ENCODE assay signal across 12 cellular contexts in the genomic region with DNA sequence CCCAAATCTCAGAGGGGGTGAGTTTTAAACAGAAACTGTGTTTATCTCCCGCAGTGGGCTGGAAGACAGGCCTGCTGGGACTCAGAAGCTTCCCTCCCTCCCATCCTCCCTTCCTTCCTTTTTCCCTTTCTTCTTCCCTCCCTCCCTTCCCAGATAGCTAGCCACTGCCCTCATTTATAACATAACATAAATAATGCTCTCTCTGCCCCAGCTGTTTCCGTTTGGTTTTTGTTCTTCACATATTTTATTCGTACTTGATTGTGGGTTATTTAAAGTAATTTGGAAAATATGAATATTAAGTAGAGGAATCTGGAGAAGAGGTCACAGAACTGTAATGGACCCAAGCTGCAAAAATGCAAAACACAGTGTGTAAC.
DNase-seq lines count a peak whose midpoint lies in the region; ATAC-seq, FAIRE-seq and TF ChIP-seq lines count a peak whose summit lies in the region.
"Had no signal": no experiment of that assay in that cellular context is flagged by ENCODE, and none has a peak within 500 bp of the region (broad histone marks: within the 10 kb centered on the region; RNA-seq: fewer than 3 reads in every experiment).

No MANE protein-coding gene starts in this region.

- H3K4me1 ChIP-seq in HEK293 (ENCODE audit: control insufficient read depth, insufficient read depth, low read length) (no peaks in the 10 kb centered on the region; the same call in 1 of the 2 replicates), K562 (replicated peaks in 1 of 2; ENCODE audit: control insufficient read depth in 2 of 2, insufficient read depth in 2 of 2, low read length in 2 of 2) (peaks cover 25 to 55% of the 10 kb centered on the region in 2 experiments), left lung (peaks cover 23 to 26% of the 10 kb centered on the region in 2 donors), stomach (peaks cover 24 to 62% (median 36%) of the 10 kb centered on the region in 4 donors)

- H3K4me1 Mint-ChIP-seq in activated T-cell treated with anti-CD3 and anti-CD28 coated beads, Interleukin-2, amount 50 U/mL, for 4 hours (ENCODE audit: low read depth) = peaks cover 7% of the 10 kb centered on the region

- no peak for ATAC-seq in K562
- no peak for ATAC-seq in left lung
- ATAC-seq in HG03442 (IDR thresholded peaks at IDR 0.05; ENCODE audit: unreplicated experiment) = no peak
- ATAC-seq in activated T-cell treated with anti-CD3 and anti-CD28 coated beads, Interleukin-2, amount 50 U/mL, for 4 hours = no peak
- ATAC-seq in GM19351 (IDR thresholded peaks at IDR 0.05; ENCODE audit: unreplicated experiment) = no peak

- no peak overlapping the region for H3K9ac ChIP-seq in K562 (ENCODE audit: insufficient read depth in 1 of 2, low read depth in 2 of 2, low read length in 2 of 2)

- H2AFZ ChIP-seq in K562 (ENCODE audit: low read depth, low read length) = peak overlapping the region; percentile 64; the same call in 1 of the 2 replicates

- POLR2A ChIA-PET in HEK293 (lab: Yijun Ruan, JAX) = interaction anchor here (0.6 to 1.0 kb wide), 3 partner anchors 13 to 82 kb away, joined by 3 read pairs; no protein-coding TSS in a partner anchor
- POLR2A ChIA-PET in K562 (lab: Yijun Ruan, JAX) = interaction anchor here (0.5 to 1.9 kb wide), 7 partner anchors 7 to 449 kb away, joined by 3 to 7 read pairs (median 5); no protein-coding TSS in a partner anchor

- H3K9me1 ChIP-seq in K562 (ENCODE audit: control insufficient read depth, insufficient read depth, low read length) = no peaks in the 10 kb centered on the region

- H3K36me3 Mint-ChIP-seq in activated T-cell treated with anti-CD3 and anti-CD28 coated beads, Interleukin-2, amount 50 U/mL, for 4 hours (ENCODE audit: insufficient read depth) = no peaks in the 10 kb centered on the region
- H3K36me3 Mint-ChIP-seq: activated naive CD4-positive, alpha-beta T cell treated with anti-CD3 and anti-CD28 coated beads, Interleukin-2, amount 50 U/mL, for 24 hours had no signal

- H3K4me2 ChIP-seq in K562 (ENCODE audit: insufficient read depth, low read length) = peak overlapping the region; percentile 49

- in situ Hi-C loops in K562 (cut with MboI) = no loop called here

- BruUV-seq in K562 (replicated peaks; lab: Mats Ljungman, UMichigan) = no TSS peak

- H3K4me3 Mint-ChIP-seq in activated T-cell treated with anti-CD3 and anti-CD28 coated beads, Interleukin-2, amount 50 U/mL, for 4 hours = no peak overlapping the region
- H3K4me3 Mint-ChIP-seq: activated naive CD4-positive, alpha-beta T cell treated with anti-CD3 and anti-CD28 coated beads, Interleukin-2, amount 50 U/mL, for 24 hours had no signal

- H3K27me3 ChIP-seq in K562 (ENCODE audit: control insufficient read depth in 2 of 2, insufficient read depth in 2 of 2, low read length in 2 of 2) (no peaks in the 10 kb centered on the region), left lung (no peaks in the 10 kb centered on the region), stomach (no peaks in the 10 kb centered on the region)

- TF ChIP-seq EP300 in K562 (IDR thresholded peaks at IDR 0.05; ENCODE audit: low read length) (no peak), stomach (IDR thresholded peaks at IDR 0.05) (no peak)

- intact Hi-C loops in K562 (cut with micrococcal nuclease) = no loop called here
- intact Hi-C loops in left lung (cut with DNase I) = no loop called here
- intact Hi-C loops in stomach (cut with DNase I; ENCODE audit: low total_unique reads) = no loop called here

- WGBS in K562 (ENCODE audit: insufficient coverage, low coverage, missing lambda C conversion rate) = 11% methylated on average over 3 of the region's 3 CpGs
- WGBS in stomach, 5 donors = 6 to 12% (median 7%) methylated on average over 3 of the region's 3 CpGs

- no peaks in the 10 kb centered on the region for H3K9me3 ChIP-seq in HEK293 (ENCODE audit: control insufficient read depth, insufficient read depth, low read depth, low read length)
- no peaks in the 10 kb centered on the region for H3K9me3 ChIP-seq in K562 (replicated peaks; ENCODE audit: control insufficient read depth, insufficient read depth, low read depth, low read length)
- H3K9me3 ChIP-seq in left lung = no peaks in the 10 kb centered on the region
- H3K9me3 ChIP-seq in stomach = no peaks in the 10 kb centered on the region

- H3K36me3 ChIP-seq in HEK293 (ENCODE audit: control insufficient read depth in 2 of 2, insufficient read depth in 1 of 2, low read length in 2 of 2) = no peaks in the 10 kb centered on the region
- H3K36me3 ChIP-seq in K562 (ENCODE audit: control insufficient read depth, insufficient read depth, low read length) = no peaks in the 10 kb centered on the region
- H3K36me3 ChIP-seq in left lung = no peaks in the 10 kb centered on the region
- no peaks in the 10 kb centered on the region for H3K36me3 ChIP-seq in stomach

- no peak for TF ChIP-seq CTCF in HEK293 (tag by site-specific recombination; IDR thresholded peaks at IDR 0.05)
- no peak for TF ChIP-seq CTCF in K562 (IDR thresholded peaks at IDR 0.05 in 2 of 3, conservative IDR thresholded peaks at IDR 0.05 in 1 of 3; ENCODE audit: insufficient read depth in 2 of 3, low read depth in 1 of 3, low read length in 3 of 3)
- TF ChIP-seq CTCF in left lung (IDR thresholded peaks at IDR 0.05) = no peak
- no peak for TF ChIP-seq CTCF in stomach (IDR thresholded peaks at IDR 0.05)

- CTCF ChIA-PET in HEK293 (lab: Yijun Ruan, JAX) = interaction anchor here (0.7 to 2.1 kb wide), 4 partner anchors 10 to 74 kb away, joined by 3 to 8 read pairs (median 4); no protein-coding TSS in a partner anchor
- CTCF ChIA-PET in K562 (lab: Yijun Ruan, JAX; ENCODE audit: low intra/inter-chr PET ratio) = no interaction called here

- H3K27ac ChIP-seq in HEK293 (ENCODE audit: extremely low read depth, low read depth, low read length) (no peak overlapping the region), K562 (ENCODE audit: extremely low read depth, low read depth, low read length) (no peak overlapping the region), left lung (peak overlapping the region; percentile 4 to 69), stomach (peak overlapping the region; percentile 50 to 83 (median 73))

- peaks cover 23% of the 10 kb centered on the region for H3K27me3 Mint-ChIP-seq in activated T-cell treated with anti-CD3 and anti-CD28 coated beads, Interleukin-2, amount 50 U/mL, for 4 hours (ENCODE audit: low read depth)

- H4K20me1 ChIP-seq in K562 (replicated peaks; ENCODE audit: control insufficient read depth, insufficient read depth, low read length) = peaks cover 14% of the 10 kb centered on the region; the same call in 1 of the 2 replicates

- no peaks in the 10 kb centered on the region for H3K9me3 Mint-ChIP-seq in activated T-cell treated with anti-CD3 and anti-CD28 coated beads, Interleukin-2, amount 50 U/mL, for 4 hours
- H3K9me3 Mint-ChIP-seq: activated naive CD4-positive, alpha-beta T cell treated with anti-CD3 and anti-CD28 coated beads, Interleukin-2, amount 50 U/mL, for 24 hours had no signal

- TF ChIP-seq POLR2A in K562 (conservative IDR thresholded peaks at IDR 0.05) = no peak
- no peak for TF ChIP-seq POLR2A in stomach (IDR thresholded peaks at IDR 0.05)

- H3K79me2 ChIP-seq in K562 (ENCODE audit: control insufficient read depth, insufficient read depth, low read length) = peaks cover 12% of the 10 kb centered on the region; the same call in 2 of the 3 replicates

- no peak for TF ChIP-seq RAD21 in K562 (CRISPR knock-in tag; conservative IDR thresholded peaks at IDR 0.05 in 1 of 2, IDR thresholded peaks at IDR 0.05 in 1 of 2)

- DNase-seq in K562 (ENCODE audit: extremely low read depth in 1 of 4, low spot score in 3 of 4) (no peak), left lung (no peak), stomach (no peak), kidney tubule cell (ENCODE audit: low spot score) (no peak)
- no peak for DNase-seq in activated T-cell treated with anti-CD3 and anti-CD28 coated beads, Interleukin-2, amount 50 U/mL, for 4 hours
- DNase-seq: effector memory CD4-positive, alpha-beta T cell; NCI-H69; stimulated activated CD4-positive, alpha-beta T cell treated with anti-CD3 and anti-CD28 coated beads, Interleukin-4, amount 100 ng/mL, for 24 hours had no signal

- no peak for FAIRE-seq in K562 (lab: Jason Lieb, UNC)

- H3K4me3 ChIP-seq in HEK293 (ENCODE audit: low read depth, low read length) = no peak overlapping the region
- no peak overlapping the region for H3K4me3 ChIP-seq in K562
- H3K4me3 ChIP-seq in left lung = no peak overlapping the region
- H3K4me3 ChIP-seq in stomach = peak overlapping the region in 2 of 4 donors; percentile 11 to 13

TF ChIP-seq in HEK293, 187 proteins besides CTCF, POLR2A, EP300 and RAD21 (continues in another document):
- TF ChIP-seq ZSCAN30 (tag by site-specific recombination; IDR thresholded peaks at IDR 0.05) (no peak), IKZF3 (tag by site-specific recombination; IDR thresholded peaks at IDR 0.05) (0 out of 2 replicates have a peak, but pooled peaks have one; percentile 19)
- TF ChIP-seq, protein P1, sequence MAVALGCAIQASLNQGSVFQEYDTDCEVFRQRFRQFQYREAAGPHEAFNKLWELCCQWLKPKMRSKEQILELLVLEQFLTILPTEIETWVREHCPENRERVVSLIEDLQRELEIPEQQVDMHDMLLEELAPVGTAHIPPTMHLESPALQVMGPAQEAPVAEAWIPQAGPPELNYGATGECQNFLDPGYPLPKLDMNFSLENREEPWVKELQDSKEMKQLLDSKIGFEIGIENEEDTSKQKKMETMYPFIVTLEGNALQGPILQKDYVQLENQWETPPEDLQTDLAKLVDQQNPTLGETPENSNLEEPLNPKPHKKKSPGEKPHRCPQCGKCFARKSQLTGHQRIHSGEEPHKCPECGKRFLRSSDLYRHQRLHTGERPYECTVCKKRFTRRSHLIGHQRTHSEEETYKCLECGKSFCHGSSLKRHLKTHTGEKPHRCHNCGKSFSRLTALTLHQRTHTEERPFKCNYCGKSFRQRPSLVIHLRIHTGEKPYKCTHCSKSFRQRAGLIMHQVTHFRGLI (tag by site-specific recombination; IDR thresholded peaks at IDR 0.05) = no peak

TF ChIP-seq in K562, 482 proteins besides CTCF, POLR2A, EP300 and RAD21:
- TF ChIP-seq MTA3 (IDR thresholded peaks at IDR 0.05; ENCODE audit: borderline replicate concordance) = 0 out of 2 replicates have a peak, but pooled peaks have one; percentile 2
- TF ChIP-seq EZH2 (IDR thresholded peaks at IDR 0.05; ENCODE audit: borderline replicate concordance, low read depth, low read length) = no peak
TF ChIP-seq in K562: peak in this region for 1.

Comparison
In these comparisons a context has a peak if more than half of its experiments do, and no peak if none do; other contexts are left out.
1. H3K27ac ChIP-seq: peak in left lung (2 of 2) and stomach (5 of 5); none in HEK293 (single experiment) and K562 (single experiment).